In genomic region chr18:32770181-32770650, GRCh38 we compare ENCODE assay signal across 9 cellular contexts. TPM values are rescaled to one million over a fixed set of nuclear protein-coding genes. Genes with fewer than 3 reads are reported as not detected.
A peak's percentile ranks its signal among the peaks of the same experiment; 100 is the strongest.
DNase-seq lines count a peak whose midpoint lies in the region; ATAC-seq and TF ChIP-seq lines count a peak whose summit lies in the region.
"Had no signal": no experiment of that assay in that cellular context is flagged by ENCODE, and none has a peak within 500 bp of the region (broad histone marks: within the 10 kb centered on the region; RNA-seq: fewer than 3 reads in every experiment).

No MANE protein-coding gene starts in this region.

- H3K27ac ChIP-seq in Panc1 (ENCODE audit: low read length) (no peak overlapping the region), sigmoid colon (no peak overlapping the region)

- H3K9ac ChIP-seq in iPS-15b (ENCODE audit: low read depth, low read length), result no peak overlapping the region

- H3K36me3 ChIP-seq in Panc1 (ENCODE audit: control insufficient read depth, insufficient read depth, low read length) (no peaks in the 10 kb centered on the region), iPS-15b (ENCODE audit: control insufficient read depth, insufficient read depth, low read length) (no peaks in the 10 kb centered on the region), sigmoid colon (no peaks in the 10 kb centered on the region)

- TF ChIP-seq EP300 in sigmoid colon (IDR thresholded peaks at IDR 0.05), result no peak

- peak; percentile 28 for DNase-seq in GM20000 (ENCODE audit: low spot score)
- no peak for DNase-seq in Panc1 (ENCODE audit: low read depth, low spot score)
- peak; percentile 65 for DNase-seq in sigmoid colon
- DNase-seq in SHP77 (lab: John Stamatoyannopoulos, UW), result no peak
- no peak for DNase-seq in NCI-H2081 treated with DMSO at 0.1 percent for 48 hours (lab: John Stamatoyannopoulos, UW)
- no peak for DNase-seq in NCI-H2107 treated with DMSO at 0.1 percent for 48 hours (lab: John Stamatoyannopoulos, UW; ENCODE audit: unreplicated experiment)

- H3K9me3 ChIP-seq in Panc1 (ENCODE audit: control insufficient read depth, insufficient read depth, low read depth, low read length) (no peaks in the 10 kb centered on the region), iPS-15b (ENCODE audit: control insufficient read depth, insufficient read depth, low read length) (no peaks in the 10 kb centered on the region), sigmoid colon (no peaks in the 10 kb centered on the region)

- ATAC-seq in Panc1 (peak; percentile 31), GM21360 (IDR thresholded peaks at IDR 0.05; ENCODE audit: unreplicated experiment) (no peak)

- POLR2A ChIA-PET in Panc1 (lab: Charles Lee), result no interaction called here

- H3K4me3 ChIP-seq in Panc1 (ENCODE audit: low read depth in 2 of 2, low read length in 2 of 2) (peak overlapping the region; percentile 43 to 77), iPS-15b (ENCODE audit: low read depth, low read length) (peak overlapping the region; percentile 95), sigmoid colon (peak overlapping the region in 3 of 4 donors; percentile 32 to 52 (median 49))

- TF ChIP-seq CTCF in GM20000 (IDR thresholded peaks at IDR 0.05; ENCODE audit: extremely low read depth, missing control alignments) (no peak), Panc1 (IDR thresholded peaks at IDR 0.05) (no peak), sigmoid colon (IDR thresholded peaks at IDR 0.05) (no peak)

- WGBS in sigmoid colon, 2 donors, result 1 to 2% methylated on average over 30 of the region's 30 CpGs

- CTCF ChIA-PET in Panc1 (lab: Charles Lee), result no interaction called here

- intact Hi-C loops in Panc1 (cut with micrococcal nuclease; ENCODE audit: unreplicated experiment) (no loop called here), sigmoid colon (cut with DNase I) (no loop called here)

- BruUV-seq in Panc1 (replicated peaks; lab: Mats Ljungman, UMichigan), result no TSS peak

- in situ Hi-C loops in Panc1 (cut with HindIII; ENCODE audit: low pct_unique_long_range_greater_than_20kb, low sequenced_read_pairs), result no loop called here

- H3K27me3 ChIP-seq in Panc1 (ENCODE audit: control insufficient read depth, insufficient read depth, low read length) (no peaks in the 10 kb centered on the region), iPS-15b (ENCODE audit: control insufficient read depth, insufficient read depth, low read length) (peaks cover 59% of the 10 kb centered on the region), sigmoid colon (peaks cover 17 to 47% (median 27%) of the 10 kb centered on the region in 3 donors)

- no peak for TF ChIP-seq POLR2A in sigmoid colon (IDR thresholded peaks at IDR 0.05)

- peaks cover 11% of the 10 kb centered on the region for H3K4me1 ChIP-seq in Panc1 (ENCODE audit: control insufficient read depth, insufficient read depth, low read length)
- peaks cover 17% of the 10 kb centered on the region for H3K4me1 ChIP-seq in iPS-15b (ENCODE audit: control insufficient read depth, insufficient read depth, low read length)
- H3K4me1 ChIP-seq in sigmoid colon, result peaks cover 0 to 27% (median 23%) of the 10 kb centered on the region in 4 donors

RNA-seq across cellular contexts. Expression of gene KLHL14, which starts 2.6 kb away (rescaled TPM):
- total RNA-seq in Panc1 (2021; ENCODE audit: unreplicated experiment) (6.7 TPM), sigmoid colon (under 1 TPM; 0.27 to 0.83 (median 0.52) TPM)
- 18.5 TPM for polyA plus RNA-seq in Panc1 (2012; ENCODE audit: insufficient read length)
- polyA plus RNA-seq in sigmoid colon, result 1 to 10 TPM in 1 of 3 donors, under 1 TPM in 1, not detected in 1; under 0.01 to 2.9 TPM
- total RNA-seq: HT1080 had no signal

Comparison
In these comparisons a context has a peak if more than half of its experiments do, and no peak if none do; other contexts are left out.
1. DNase-seq: peak in GM20000 (single experiment) and sigmoid colon (single experiment); none in Panc1 (single experiment), SHP77 (0 of 2), NCI-H2081 treated with DMSO at 0.1 percent for 48 hours (single experiment) and NCI-H2107 treated with DMSO at 0.1 percent for 48 hours (single experiment).
2. Peak in every context shown above with its lines, with median percentiles within 50 percentile points of each other: H3K4me3 ChIP-seq.